11 cellular contexts compared by ENCODE assay signal in the genomic region with DNA sequence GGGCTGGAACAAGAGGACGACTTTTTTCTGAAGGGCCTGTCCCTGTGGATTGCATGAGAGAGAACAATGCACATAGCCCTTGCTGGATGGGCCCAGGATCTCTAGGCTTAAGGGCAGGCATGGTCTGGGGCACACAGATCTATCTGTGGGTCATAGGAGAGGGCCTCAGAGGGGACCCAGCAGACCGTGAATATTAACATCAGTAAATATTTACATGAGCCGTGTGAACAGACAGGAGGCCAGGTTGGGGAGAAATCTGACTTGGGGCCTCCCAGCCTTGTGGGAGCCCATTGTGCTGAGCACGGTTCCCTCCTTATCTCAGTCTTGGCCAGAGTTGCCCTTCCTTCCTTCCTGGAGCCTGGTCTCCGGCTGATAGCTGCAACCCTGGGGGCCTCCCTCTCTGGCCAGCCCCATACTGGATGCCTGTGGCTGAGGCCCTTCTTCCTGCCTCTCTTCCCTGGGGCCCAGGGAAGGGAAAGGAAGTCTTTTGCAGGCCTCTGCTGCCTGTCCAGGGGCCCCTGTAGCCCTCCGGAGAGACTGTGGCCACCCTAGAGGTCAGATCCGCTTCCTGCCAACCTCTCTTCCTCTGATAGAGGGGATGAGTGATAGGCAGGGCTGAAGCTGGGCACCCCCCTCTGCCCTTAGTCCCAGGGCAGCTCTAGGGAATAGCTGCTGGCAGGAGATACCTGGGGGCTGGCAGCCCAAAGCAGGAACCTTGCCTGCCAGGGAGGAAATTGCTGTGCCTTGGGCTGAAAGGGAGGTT. TPM values are rescaled to one million over a fixed set of nuclear protein-coding genes. Genes with fewer than 3 reads are reported as not detected.
DNase-seq lines count a peak whose midpoint lies in the region; ATAC-seq and TF ChIP-seq lines count a peak whose summit lies in the region.
"Had no signal": no experiment of that assay in that cellular context is flagged by ENCODE, and none has a peak within 500 bp of the region (broad histone marks: within the 10 kb centered on the region; RNA-seq: fewer than 3 reads in every experiment).

No MANE protein-coding gene starts in this region.

- H3K9me3 Mint-ChIP-seq in activated T-helper 17 cell treated with anti-CD3 and anti-CD28 coated beads, Interleukin-2, amount 50 U/mL, for 72 hours = no peaks in the 10 kb centered on the region
- H3K9me3 Mint-ChIP-seq: stimulated activated memory B cell treated with anti-CD40 and anti-IgM and Interleukin-4, amounts not matched to agents 10 μg/mL and 1 μg/mL and 100 μg/mL, for 72 hours had no signal

- H3K27ac Mint-ChIP-seq in activated T-helper 17 cell treated with anti-CD3 and anti-CD28 coated beads, Interleukin-2, amount 50 U/mL, for 72 hours = peak overlapping the region; percentile 5
- H3K27ac Mint-ChIP-seq: stimulated activated memory B cell treated with anti-CD40 and anti-IgM and Interleukin-4, amounts not matched to agents 10 μg/mL and 1 μg/mL and 100 μg/mL, for 72 hours had no signal

- 53% methylated on average over 7 of the region's 7 CpGs for WGBS in prostate gland

- H3K27me3 Mint-ChIP-seq in activated T-helper 17 cell treated with anti-CD3 and anti-CD28 coated beads, Interleukin-2, amount 50 U/mL, for 72 hours = no peaks in the 10 kb centered on the region
- H3K27me3 Mint-ChIP-seq: stimulated activated memory B cell treated with anti-CD40 and anti-IgM and Interleukin-4, amounts not matched to agents 10 μg/mL and 1 μg/mL and 100 μg/mL, for 72 hours had no signal

- no peak for ATAC-seq in activated T-helper 17 cell treated with anti-CD3 and anti-CD28 coated beads, Interleukin-2, amount 50 U/mL, for 72 hours (replicated peaks)
- peak; percentile 27 for ATAC-seq in left ventricle myocardium superior
- no peak for ATAC-seq in gastrocnemius medialis
- ATAC-seq: stimulated activated memory B cell treated with anti-CD40 and anti-IgM and Interleukin-4, amounts not matched to agents 10 μg/mL and 1 μg/mL and 100 μg/mL, for 72 hours had no signal

- H3K36me3 ChIP-seq in gastrocnemius medialis (peaks cover 0 to under 1% of the 10 kb centered on the region in 2 donors), prostate gland (no peaks in the 10 kb centered on the region)

- intact Hi-C loops in left ventricle myocardium superior (cut with micrococcal nuclease) (no loop called here), gastrocnemius medialis (cut with DNase I; ENCODE audit: low total_unique reads) (loop anchor here (5.0 kb wide), 1 partner anchor 97 kb away; the partner anchor contains the start of genes ACTR1A and SUFU), prostate gland (cut with DNase I) (loop anchor here (5.0 kb wide), 1 partner anchor 92 kb away; no protein-coding TSS in a partner anchor)

- peaks cover 45% of the 10 kb centered on the region for H3K36me3 Mint-ChIP-seq in activated T-helper 17 cell treated with anti-CD3 and anti-CD28 coated beads, Interleukin-2, amount 50 U/mL, for 72 hours (ENCODE audit: low read depth)

- in situ Hi-C loops in gastrocnemius medialis (cut with MboI; ENCODE audit: low sequenced_read_pairs in 4 of 4) = loop anchor here in 1 of 4 donors (10.0 to 25.0 kb wide), 2 partner anchors 85 to 212 kb away; partner anchors contain the start of gene NFKB2

- peaks cover 4% of the 10 kb centered on the region for H3K4me1 Mint-ChIP-seq in activated T-helper 17 cell treated with anti-CD3 and anti-CD28 coated beads, Interleukin-2, amount 50 U/mL, for 72 hours
- H3K4me1 Mint-ChIP-seq: stimulated activated memory B cell treated with anti-CD40 and anti-IgM and Interleukin-4, amounts not matched to agents 10 μg/mL and 1 μg/mL and 100 μg/mL, for 72 hours had no signal

- peak overlapping the region; percentile 76 to 87 (median 80) for H3K27ac ChIP-seq in gastrocnemius medialis
- no peak overlapping the region for H3K27ac ChIP-seq in prostate gland
- H3K27ac ChIP-seq: C4-2B had no signal

- peaks cover 76 to 88% of the 10 kb centered on the region in 2 donors for H3K4me1 ChIP-seq in gastrocnemius medialis
- no peaks in the 10 kb centered on the region for H3K4me1 ChIP-seq in prostate gland (replicated peaks)

- no peak overlapping the region for H3K4me3 ChIP-seq in gastrocnemius medialis
- H3K4me3 ChIP-seq in prostate gland = no peak overlapping the region

- DNase-seq in GDM1 (lab: John Stamatoyannopoulos, UW) = peak; percentile 96
- peak; percentile 59 for DNase-seq in left ventricle myocardium superior
- DNase-seq in gastrocnemius medialis = no peak
- DNase-seq in stimulated activated CD4-positive, alpha-beta T cell treated with anti-CD3 and anti-CD28 coated beads, Interleukin-2, amount 100 ng/mL, for 48 hours = no peak
- DNase-seq in NK-92 (lab: John Stamatoyannopoulos, UW; ENCODE audit: unreplicated experiment) = no peak
- DNase-seq in prostate gland (ENCODE audit: low spot score) = no peak
- no peak for DNase-seq in GM19240 (ENCODE audit: insufficient read length, low spot score)
- DNase-seq: stimulated activated CD4-positive, alpha-beta T cell treated with anti-CD3 and anti-CD28 coated beads, Interleukin-12 subunit alpha, Interleukin-12 subunit beta, amount 100 ng/mL, for 4 hours had no signal

- H3K4me3 Mint-ChIP-seq in activated T-helper 17 cell treated with anti-CD3 and anti-CD28 coated beads, Interleukin-2, amount 50 U/mL, for 72 hours = no peak overlapping the region
- H3K4me3 Mint-ChIP-seq: stimulated activated memory B cell treated with anti-CD40 and anti-IgM and Interleukin-4, amounts not matched to agents 10 μg/mL and 1 μg/mL and 100 μg/mL, for 72 hours had no signal

- H3K9me3 ChIP-seq in gastrocnemius medialis (no peaks in the 10 kb centered on the region), prostate gland (no peaks in the 10 kb centered on the region)

- TF ChIP-seq CTCF in gastrocnemius medialis (IDR thresholded peaks at IDR 0.05 in 4 of 5, conservative IDR thresholded peaks at IDR 0.05 in 1 of 5) (no peak), prostate gland (IDR thresholded peaks at IDR 0.05) (no peak)

- TF ChIP-seq POLR2A in gastrocnemius medialis (IDR thresholded peaks at IDR 0.05) = no peak
- no peak for TF ChIP-seq POLR2A in prostate gland (IDR thresholded peaks at IDR 0.05)

- H3K27me3 ChIP-seq in gastrocnemius medialis = no peaks in the 10 kb centered on the region
- no peaks in the 10 kb centered on the region for H3K27me3 ChIP-seq in prostate gland (replicated peaks; ENCODE audit: insufficient read depth)

RNA-seq across cellular contexts. Expression of gene TRIM8, which starts 44.5 kb away (rescaled TPM):
- total RNA-seq in activated T-helper 17 cell treated with anti-CD3 and anti-CD28 coated beads, Interleukin-2, amount 50 U/mL, for 72 hours = 10 to 100 TPM; 60.0 to 73.9 TPM
- total RNA-seq in left ventricle myocardium superior (117 TPM), gastrocnemius medialis (100 to 1,000 TPM; 113 to 222 (median 138) TPM), prostate gland (100 to 1,000 TPM; 148 to 222 TPM)

Comparison
In these comparisons a context has a peak if more than half of its experiments do, and no peak if none do; other contexts are left out.
1. DNase-seq: peak in GDM1 (single experiment) and left ventricle myocardium superior (single experiment); none in gastrocnemius medialis (0 of 2), stimulated activated CD4-positive, alpha-beta T cell treated with anti-CD3 and anti-CD28 coated beads, Interleukin-2, amount 100 ng/mL, for 48 hours (0 of 2), NK-92 (single experiment), prostate gland (single experiment) and GM19240 (single experiment).
2. H3K27ac ChIP-seq: peak in gastrocnemius medialis (4 of 4); none in prostate gland (0 of 2).